Comparison of ENCODE assay signal across 27 cellular contexts in genomic region chrX:13966071-13966850, GRCh38.
DNase-seq lines count a peak whose midpoint lies in the region; ATAC-seq and TF ChIP-seq lines count a peak whose summit lies in the region.
"Had no signal": no experiment of that assay in that cellular context is flagged by ENCODE, and none has a peak within 500 bp of the region (broad histone marks: within the 10 kb centered on the region; RNA-seq: fewer than 3 reads in every experiment).

No MANE protein-coding gene starts in this region.

- H3K27ac ChIP-seq in heart left ventricle (no peak overlapping the region), caudate nucleus (ENCODE audit: low read depth, low read length) (peak overlapping the region; percentile 24), temporal lobe (ENCODE audit: low read depth, low read length) (peak overlapping the region; percentile 65), mammary epithelial cell (ENCODE audit: insufficient read depth, low read depth, low read length) (no peak overlapping the region)
- H3K27ac ChIP-seq: ascending aorta, Peyer's patch, SJSA1 had no signal

- dilution Hi-C loops in mammary epithelial cell (cut with HindIII; ENCODE audit: low sequenced_read_pairs): no loop called here

- no peaks in the 10 kb centered on the region for H4K20me1 ChIP-seq in mammary epithelial cell (ENCODE audit: insufficient read depth, low read length)

- no peak overlapping the region for H3K4me2 ChIP-seq in mammary epithelial cell (ENCODE audit: insufficient read depth, low read depth, low read length)

- CTCF ChIA-PET in mammary epithelial cell (lab: Charles Lee; ENCODE audit: low non-redundant PET): no interaction called here

- TF ChIP-seq POLR2A in heart left ventricle (IDR thresholded peaks at IDR 0.05): no peak

- H3K4me1 ChIP-seq in heart left ventricle: no peaks in the 10 kb centered on the region
- no peaks in the 10 kb centered on the region for H3K4me1 ChIP-seq in mammary epithelial cell (ENCODE audit: insufficient read depth, low read length)
- H3K4me1 ChIP-seq: ascending aorta, Caco-2, Peyer's patch, SJSA1 had no signal

- BruUV-seq in mammary epithelial cell (replicated peaks; lab: Mats Ljungman, UMichigan): no TSS peak

- ATAC-seq in Right ventricle myocardium superior (ENCODE audit: poor library complexity) (peak; percentile 43), heart left ventricle (no peak), HG03135 (IDR thresholded peaks at IDR 0.05; ENCODE audit: unreplicated experiment) (no peak)
- ATAC-seq: activated CD8-positive, alpha-beta memory T cell treated with anti-CD3 and anti-CD28 coated beads, Interleukin-2, amount 10 ng/mL, durations not matched to agents 7 days and 5 days; activated T-cell treated with anti-CD3 and anti-CD28 coated beads, Interleukin-2, amount 50 U/mL, for 4 hours; stimulated activated effector memory CD8-positive, alpha-beta T cell treated with anti-CD3 and anti-CD28 coated beads, Interleukin-12 subunit alpha, Interleukin-12 subunit beta, amount 100 ng/mL, for 72 hours had no signal

- H3K36me3 ChIP-seq in heart left ventricle: no peaks in the 10 kb centered on the region
- H3K36me3 ChIP-seq in mammary epithelial cell (ENCODE audit: insufficient read depth, low read length): no peaks in the 10 kb centered on the region
- H3K36me3 ChIP-seq: ascending aorta, Peyer's patch, SJSA1 had no signal

- no peak overlapping the region for H3K9ac ChIP-seq in mammary epithelial cell (ENCODE audit: insufficient read depth, low read length)

- H3K4me3 ChIP-seq in heart left ventricle: no peak overlapping the region
- H3K4me3 ChIP-seq in mammary epithelial cell (replicated peaks in 1 of 3; ENCODE audit: insufficient read depth in 1 of 3, low read depth in 2 of 3, low read length in 3 of 3): no peak overlapping the region
- H3K4me3 ChIP-seq: ascending aorta, Peyer's patch, SJSA1 had no signal

- H3K27me3 ChIP-seq in heart left ventricle (peaks cover 0 to 6% (median 0%) of the 10 kb centered on the region in 9 donors), mammary epithelial cell (ENCODE audit: insufficient read depth, low read length) (no peaks in the 10 kb centered on the region)
- H3K27me3 ChIP-seq: ascending aorta, Peyer's patch, SJSA1 had no signal

- WGBS in heart left ventricle, 4 donors: 47 to 66% (median 57%) methylated on average over 10 of the region's 10 CpGs
- WGBS in mammary epithelial cell (ENCODE audit: low coverage, missing lambda C conversion rate): 86% methylated on average over 10 of the region's 10 CpGs

- intact Hi-C loops in Right ventricle myocardium superior (cut with DNase I) (no loop called here), heart left ventricle (cut with DNase I) (no loop called here), mammary epithelial cell (cut with micrococcal nuclease) (no loop called here)

- TF ChIP-seq CTCF in heart left ventricle (IDR thresholded peaks at IDR 0.05): no peak
- no peak for TF ChIP-seq CTCF in mammary epithelial cell (conservative IDR thresholded peaks at IDR 0.05 in 1 of 2, IDR thresholded peaks at IDR 0.05 in 1 of 2; ENCODE audit: extremely low read depth in 1 of 2, insufficient read depth in 1 of 2, low read depth in 1 of 2, low read length in 2 of 2)

- DNase-seq in Right ventricle myocardium superior (no peak), heart left ventricle (no peak), caudate nucleus (lab: John Stamatoyannopoulos, UW) (peak in 7 of 61 donors; percentile 0 to 4 (median 1)), medulla oblongata (ENCODE audit: extremely low spot score) (peak; percentile 41), mammary epithelial cell (no peak), NCI-H2196 (lab: John Stamatoyannopoulos, UW; ENCODE audit: unreplicated experiment) (no peak)
- DNase-seq: 8988T; activated CD4-positive, CD25-positive, alpha-beta regulatory T cell; activated CD8-positive, alpha-beta memory T cell treated with anti-CD3 and anti-CD28 coated beads, Interleukin-2, amount 10 ng/mL, durations not matched to agents 7 days and 5 days; activated gamma-delta T cell treated with Interleukin-2 at 50 U/mL for 16 hours; activated naive CD8-positive, alpha-beta T cell treated with anti-CD3 and anti-CD28 coated beads, Interleukin-2, amount 10 ng/mL, durations not matched to agents 7 days and 5 days; activated T-cell treated with anti-CD3 and anti-CD28 coated beads, Interleukin-2, amount 50 U/mL, for 4 hours; Caco-2; central memory CD4-positive, alpha-beta T cell; immature natural killer cell; mesenchymal stem cell; NCI-H1417 treated with DMSO at 0.1 percent for 48 hours; NCI-H2081 treated with DMSO at 0.1 percent for 48 hours; NCI-H82; Peyer's patch; stimulated activated CD4-positive, alpha-beta T cell treated with anti-CD3 and anti-CD28 coated beads, Interleukin-15, amount 100 ng/mL, for 24 hours; T-helper 1 cell had no signal

- in situ Hi-C loops in mammary epithelial cell (cut with MboI; ENCODE audit: low sequenced_read_pairs in 2 of 2): no loop called here

- H2AFZ ChIP-seq in mammary epithelial cell (ENCODE audit: low read depth, low read length): no peak overlapping the region

- H3K9me3 ChIP-seq in heart left ventricle: no peaks in the 10 kb centered on the region
- no peaks in the 10 kb centered on the region for H3K9me3 ChIP-seq in mammary epithelial cell (replicated peaks; ENCODE audit: insufficient read depth, low read length)
- H3K9me3 ChIP-seq: ascending aorta, Caco-2, Peyer's patch, SJSA1 had no signal

- H3K79me2 ChIP-seq in mammary epithelial cell (ENCODE audit: insufficient read depth, low read length): no peaks in the 10 kb centered on the region

Comparison
In these comparisons a context has a peak if more than half of its experiments do, and no peak if none do; other contexts are left out.
1. H3K27ac ChIP-seq: peak in caudate nucleus (single experiment) and temporal lobe (single experiment); none in heart left ventricle (0 of 12) and mammary epithelial cell (single experiment).